ENCODE assay signal across 9 cellular contexts in genomic region chr6:146041282-146041681, GRCh38. TPM values are rescaled to one million over a fixed set of nuclear protein-coding genes. Genes with fewer than 3 reads are reported as not detected.
DNase-seq lines count a peak whose midpoint lies in the region; ATAC-seq, FAIRE-seq and TF ChIP-seq lines count a peak whose summit lies in the region.
"Had no signal": no experiment of that assay in that cellular context is flagged by ENCODE, and none has a peak within 500 bp of the region (broad histone marks: within the 10 kb centered on the region; RNA-seq: fewer than 3 reads in every experiment).

No MANE protein-coding gene starts in this region.

- peak; percentile 41 for TF ChIP-seq CTCF in HFF-Myc (IDR thresholded peaks at IDR 0.05; ENCODE audit: low read depth, low read length, missing control alignments)
- peak; percentile 49 for TF ChIP-seq CTCF in kidney epithelial cell (IDR thresholded peaks at IDR 0.05; ENCODE audit: insufficient read depth, low read length, poor library complexity, severe bottlenecking)
- no peak for TF ChIP-seq CTCF in pancreas (IDR thresholded peaks at IDR 0.05)
- no peak for TF ChIP-seq CTCF in sigmoid colon (IDR thresholded peaks at IDR 0.05)

- DNase-seq in EH (ENCODE audit: low read depth) = peak; percentile 28
- DNase-seq in HFF-Myc (ENCODE audit: extremely low read depth, low read depth) = peak; percentile 4
- DNase-seq in kidney epithelial cell (ENCODE audit: low read depth) = no peak
- DNase-seq in GM19238 (ENCODE audit: insufficient read length, low spot score) = no peak
- DNase-seq in mesenteric fat pad (ENCODE audit: low spot score) = no peak
- DNase-seq in pancreas = no peak
- no peak for DNase-seq in sigmoid colon

- ATAC-seq in SK-N-SH treated with all-trans-retinoic acid at 6 μM for 48 hours (peak; percentile 83), pancreas (no peak)

- H3K36me3 ChIP-seq in kidney epithelial cell (ENCODE audit: control insufficient read depth, insufficient read depth, low read length) (no peaks in the 10 kb centered on the region), pancreas (no peaks in the 10 kb centered on the region), sigmoid colon (no peaks in the 10 kb centered on the region)
- H3K36me3 ChIP-seq: neutrophil had no signal

- 28% methylated on average over 1 of the region's 1 CpG for WGBS in pancreas, 2 donors
- WGBS in sigmoid colon, 2 donors = 23 to 47% methylated on average over 1 of the region's 1 CpG

- H3K27ac ChIP-seq in pancreas (no peak overlapping the region), sigmoid colon (no peak overlapping the region)
- H3K27ac ChIP-seq: neutrophil had no signal

- no peaks in the 10 kb centered on the region for H3K4me1 ChIP-seq in pancreas
- H3K4me1 ChIP-seq in sigmoid colon = no peaks in the 10 kb centered on the region

- H3K27me3 ChIP-seq in kidney epithelial cell (ENCODE audit: control insufficient read depth, insufficient read depth, low read length) (no peaks in the 10 kb centered on the region), pancreas (no peaks in the 10 kb centered on the region), sigmoid colon (no peaks in the 10 kb centered on the region)
- H3K27me3 ChIP-seq: neutrophil had no signal

- H3K4me3 ChIP-seq in HFF-Myc (replicated peaks; ENCODE audit: low read depth, low read length) = no peak overlapping the region
- no peak overlapping the region for H3K4me3 ChIP-seq in kidney epithelial cell (ENCODE audit: low read depth, low read length)
- H3K4me3 ChIP-seq in pancreas = no peak overlapping the region
- H3K4me3 ChIP-seq in sigmoid colon = no peak overlapping the region

- no peak for TF ChIP-seq POLR2A in sigmoid colon (IDR thresholded peaks at IDR 0.05)

- FAIRE-seq in pancreas (lab: Jason Lieb, UNC) = no peak

- TF ChIP-seq EP300 in sigmoid colon (IDR thresholded peaks at IDR 0.05) = no peak

- intact Hi-C loops in pancreas (cut with DNase I) (no loop called here), sigmoid colon (cut with DNase I) (no loop called here)

- H3K9me3 ChIP-seq in pancreas (no peaks in the 10 kb centered on the region), sigmoid colon (peaks cover 0 to 9% (median 0%) of the 10 kb centered on the region in 4 donors)
- H3K9me3 ChIP-seq: neutrophil had no signal

TF ChIP-seq in SK-N-SH treated with all-trans-retinoic acid at 6 μM for 48 hours, 23 proteins besides CTCF, POLR2A, EP300 and RAD21:
- no peak for TF ChIP-seq ZFP30 (CRISPR knock-in tag; IDR thresholded peaks at IDR 0.05)

RNA-seq across cellular contexts. Expression of gene GRM1, which starts 12.4 kb away (rescaled TPM):
- total RNA-seq in kidney epithelial cell (under 0.01 TPM in 1 of 2 replicates, not detected in the other), mesenteric fat pad (not detected), pancreas (under 1 TPM in 5 of 6 donors, not detected in 1; 0.04 to 0.17 (median 0.06) TPM), sigmoid colon (under 1 TPM in 2 of 4 donors, not detected in 2; under 0.01 to 0.36 TPM)
- polyA plus RNA-seq in pancreas (under 1 TPM in 1 of 2 donors, not detected in 1; 0.05 TPM), sigmoid colon (under 1 TPM in 1 of 3 donors, not detected in 2; 0.03 TPM)

Comparison
In these comparisons a context has a peak if more than half of its experiments do, and no peak if none do; other contexts are left out.
1. DNase-seq: peak in EH (single experiment) and HFF-Myc (single experiment); none in kidney epithelial cell (single experiment), GM19238 (single experiment), mesenteric fat pad (single experiment), pancreas (0 of 6) and sigmoid colon (single experiment).
2. CTCF ChIP-seq: peak in HFF-Myc (single experiment) and kidney epithelial cell (single experiment); none in pancreas (0 of 4) and sigmoid colon (0 of 4).